Comparison of ENCODE assay signal across 17 cellular contexts in the genomic region with DNA sequence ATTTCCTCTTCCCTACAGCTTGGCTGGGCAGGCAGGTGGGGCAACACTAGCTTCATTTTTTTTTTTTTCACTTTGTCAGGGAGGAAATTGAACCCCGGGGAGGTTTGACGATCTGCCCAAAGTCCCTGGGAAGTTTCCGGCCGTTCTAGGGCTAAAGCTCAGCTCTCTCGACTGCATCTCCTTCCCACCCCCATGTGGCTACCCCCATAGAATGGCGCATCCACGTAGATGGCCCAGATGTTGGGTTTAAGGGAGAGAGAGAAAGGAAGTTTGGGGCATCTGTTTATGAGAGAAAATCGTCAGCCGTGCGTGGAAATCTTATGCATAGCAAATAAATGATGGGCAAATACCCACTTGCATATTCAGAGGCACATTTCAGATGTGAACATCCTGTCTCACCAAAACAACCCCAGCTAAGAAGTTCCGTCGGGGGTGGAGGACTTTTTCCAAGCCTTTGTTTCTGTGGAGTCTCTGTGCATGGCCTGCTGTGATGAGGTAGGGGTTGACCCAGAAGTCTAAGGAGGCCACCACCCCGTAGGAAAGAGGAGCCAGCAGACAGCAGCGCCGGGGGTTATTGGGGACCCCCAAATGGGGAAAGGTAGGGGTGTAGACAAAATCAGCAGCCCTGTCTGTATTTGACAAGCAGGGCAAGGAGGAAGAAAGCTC. TPM values are rescaled to one million over a fixed set of nuclear protein-coding genes. Genes with fewer than 3 reads are reported as not detected.
DNase-seq lines count a peak whose midpoint lies in the region; ATAC-seq, FAIRE-seq and TF ChIP-seq lines count a peak whose summit lies in the region.
"Had no signal": no experiment of that assay in that cellular context is flagged by ENCODE, and none has a peak within 500 bp of the region (broad histone marks: within the 10 kb centered on the region; RNA-seq: fewer than 3 reads in every experiment).

No MANE protein-coding gene starts in this region.

- H3K4me2 ChIP-seq in DOHH2 (ENCODE audit: low read length) (peak overlapping the region; percentile 94), HepG2 (ENCODE audit: low read depth, low read length) (no peak overlapping the region)

- H3K4me3 ChIP-seq in DOHH2 (ENCODE audit: low read length) (peak overlapping the region; percentile 87), HepG2 (replicated peaks in 1 of 3; ENCODE audit: insufficient read depth in 1 of 3, low read depth in 2 of 3, low read length in 3 of 3) (no peak overlapping the region)
- H3K4me3 ChIP-seq: GM12878 had no signal

- no TSS peak for BruUV-seq in HepG2 (replicated peaks; lab: Mats Ljungman, UMichigan)

- DNase-seq in activated CD4-positive, alpha-beta T cell treated with anti-CD3 and anti-CD28 coated beads for 48 hours: peak; percentile 60
- DNase-seq in activated naive CD8-positive, alpha-beta T cell treated with anti-CD3 and anti-CD28 coated beads for 36 hours: peak; percentile 55
- peak; percentile 32 for DNase-seq in stimulated activated CD4-positive, alpha-beta T cell treated with anti-CD3 and anti-CD28 coated beads, Interleukin-1b, Interleukin-23, amount 100 ng/mL, for 48 hours
- DNase-seq in HepG2 (ENCODE audit: low spot score): no peak
- DNase-seq: aorta, erythroblast, GOT3, NCI-H510A, occipital lobe had no signal

- TF ChIP-seq RAD21 in HepG2 (CRISPR knock-in tag; IDR thresholded peaks at IDR 0.05): no peak

- H3K9me3 ChIP-seq in DOHH2 (ENCODE audit: control insufficient read depth, insufficient read depth, low read length): peaks cover 7% of the 10 kb centered on the region
- 0 out of 2 replicates have a peak, but pooled peaks cover 5% of the 10 kb centered on the region for H3K9me3 ChIP-seq in HepG2 (ENCODE audit: low read length)

- TF ChIP-seq CTCF in DOHH2 (IDR thresholded peaks at IDR 0.05; ENCODE audit: low read depth, low read length, poor library complexity, severe bottlenecking) (no peak), HepG2 (CRISPR knock-in tag; IDR thresholded peaks at IDR 0.05) (no peak)

- H3K4me1 Mint-ChIP-seq in activated naive CD8-positive, alpha-beta T cell treated with anti-CD3 and anti-CD28 coated beads for 36 hours: peaks cover 68% of the 10 kb centered on the region

- WGBS in HepG2 (ENCODE audit: low lambda C conversion rate): 37% methylated on average over 15 of the region's 15 CpGs

- no peaks in the 10 kb centered on the region for H3K9me2 ChIP-seq in DOHH2 (replicated peaks; ENCODE audit: control insufficient read depth, low read length)

- H3K27me3 ChIP-seq in DOHH2 (ENCODE audit: control insufficient read depth, low read length): no peaks in the 10 kb centered on the region
- H3K27me3 ChIP-seq in HepG2 (ENCODE audit: control insufficient read depth in 1 of 2, insufficient read depth in 2 of 2, low read length in 2 of 2): peaks cover 0 to 52% of the 10 kb centered on the region in 2 experiments; a peak in 2 of 5 replicates

- peak overlapping the region; percentile 97 for H3K27ac Mint-ChIP-seq in activated naive CD8-positive, alpha-beta T cell treated with anti-CD3 and anti-CD28 coated beads for 36 hours

- no peaks in the 10 kb centered on the region for H3K27me3 Mint-ChIP-seq in activated naive CD8-positive, alpha-beta T cell treated with anti-CD3 and anti-CD28 coated beads for 36 hours

- intact Hi-C loops in HepG2 (cut with micrococcal nuclease; ENCODE audit: unreplicated experiment): no loop called here

- H4K20me1 ChIP-seq in DOHH2 (ENCODE audit: control insufficient read depth, insufficient read depth, low read depth, low read length) (no peaks in the 10 kb centered on the region), HepG2 (ENCODE audit: insufficient read depth, low read length) (no peaks in the 10 kb centered on the region)

- in situ Hi-C loops in HepG2 (cut with HindIII; ENCODE audit: extremely low pct_ligation_motif_present, low pct_unique_long_range_greater_than_20kb): no loop called here

- H3K27ac ChIP-seq in DOHH2 (ENCODE audit: low read depth, low read length) (peak overlapping the region; percentile 87), HepG2 (ENCODE audit: extremely low read length, insufficient read depth, low read length) (no peak overlapping the region)
- H3K27ac ChIP-seq: C4-2B had no signal

- no peak for TF ChIP-seq POLR2A in HepG2 (IDR thresholded peaks at IDR 0.05; ENCODE audit: insufficient read depth in 1 of 2, low read depth in 2 of 2, low read length in 2 of 2)

- H3K79me2 ChIP-seq in DOHH2 (ENCODE audit: control insufficient read depth, low read length) (peaks cover 38% of the 10 kb centered on the region), HepG2 (ENCODE audit: insufficient read depth, low read length) (no peaks in the 10 kb centered on the region)

- H3K9me3 Mint-ChIP-seq in activated naive CD8-positive, alpha-beta T cell treated with anti-CD3 and anti-CD28 coated beads for 36 hours: peaks cover 10% of the 10 kb centered on the region

- peaks cover 9% of the 10 kb centered on the region for H3K36me3 ChIP-seq in DOHH2 (ENCODE audit: control insufficient read depth, low read length)
- H3K36me3 ChIP-seq in HepG2 (replicated peaks in 1 of 2; ENCODE audit: control insufficient read depth in 1 of 2, insufficient read depth in 2 of 2, low read length in 2 of 2): no peaks in the 10 kb centered on the region

- peak overlapping the region; percentile 80 for H3K4me3 Mint-ChIP-seq in activated naive CD8-positive, alpha-beta T cell treated with anti-CD3 and anti-CD28 coated beads for 36 hours

- H3K4me1 ChIP-seq in DOHH2 (ENCODE audit: control insufficient read depth, low read length) (peaks cover 95% of the 10 kb centered on the region), HepG2 (ENCODE audit: insufficient read depth, low read length) (peaks cover 15% of the 10 kb centered on the region)

- H2AFZ ChIP-seq in HepG2 (ENCODE audit: low read length): no peak overlapping the region

- peaks cover 6% of the 10 kb centered on the region for H3K36me3 Mint-ChIP-seq in activated naive CD8-positive, alpha-beta T cell treated with anti-CD3 and anti-CD28 coated beads for 36 hours

- TF ChIP-seq EP300 in HepG2 (IDR thresholded peaks at IDR 0.05; ENCODE audit: low read depth in 2 of 2, low read length in 2 of 2) (no peak), HepG2 (CRISPR knock-in tag; IDR thresholded peaks at IDR 0.05; ENCODE audit: borderline replicate concordance) (no peak)

- CTCF ChIA-PET in HepG2 (lab: Yijun Ruan, JAX; ENCODE audit: low intra/inter-chr PET ratio, low total read pairs): no interaction called here

- peaks cover 20% of the 10 kb centered on the region for H3F3A ChIP-seq in DOHH2 (ENCODE audit: control insufficient read depth, insufficient read depth)

- no peak overlapping the region for H3K9ac ChIP-seq in HepG2 (ENCODE audit: insufficient read depth, low read depth, low read length)

- ATAC-seq in HG02870 (IDR thresholded peaks at IDR 0.05; ENCODE audit: unreplicated experiment) (no peak), GM19467 (IDR thresholded peaks at IDR 0.05; ENCODE audit: unreplicated experiment) (no peak), HepG2 (no peak), GM18907 (IDR thresholded peaks at IDR 0.05; ENCODE audit: unreplicated experiment) (no peak)
- ATAC-seq: GM12878 had no signal

- POLR2A ChIA-PET in HepG2 (lab: Yijun Ruan, JAX): no interaction called here

- FAIRE-seq in HepG2 (lab: Jason Lieb, UNC): no peak
- FAIRE-seq: GM12878, islet of Langerhans had no signal

TF ChIP-seq in HepG2, 621 proteins besides CTCF, POLR2A, EP300 and RAD21 (continues in another document):
- TF ChIP-seq KDM1A (CRISPR knock-in tag; IDR thresholded peaks at IDR 0.05): no peak
- TF ChIP-seq JUN (CRISPR knock-in tag; IDR thresholded peaks at IDR 0.05): no peak
- no peak for TF ChIP-seq CREM (IDR thresholded peaks at IDR 0.05)
- TF ChIP-seq CREM (CRISPR knock-in tag; IDR thresholded peaks at IDR 0.05): no peak
- TF ChIP-seq, protein P1, sequence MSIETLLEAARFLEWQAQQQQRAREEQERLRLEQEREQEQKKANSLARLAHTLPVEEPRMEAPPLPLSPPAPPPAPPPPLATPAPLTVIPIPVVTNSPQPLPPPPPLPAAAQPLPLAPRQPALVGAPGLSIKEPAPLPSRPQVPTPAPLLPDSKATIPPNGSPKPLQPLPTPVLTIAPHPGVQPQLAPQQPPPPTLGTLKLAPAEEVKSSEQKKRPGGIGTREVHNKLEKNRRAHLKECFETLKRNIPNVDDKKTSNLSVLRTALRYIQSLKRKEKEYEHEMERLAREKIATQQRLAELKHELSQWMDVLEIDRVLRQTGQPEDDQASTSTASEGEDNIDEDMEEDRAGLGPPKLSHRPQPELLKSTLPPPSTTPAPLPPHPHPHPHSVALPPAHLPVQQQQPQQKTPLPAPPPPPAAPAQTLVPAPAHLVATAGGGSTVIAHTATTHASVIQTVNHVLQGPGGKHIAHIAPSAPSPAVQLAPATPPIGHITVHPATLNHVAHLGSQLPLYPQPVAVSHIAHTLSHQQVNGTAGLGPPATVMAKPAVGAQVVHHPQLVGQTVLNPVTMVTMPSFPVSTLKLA (IDR thresholded peaks at IDR 0.05): no peak

RNA-seq across cellular contexts. Expression of a gene that starts 40.5 kb away (rescaled TPM):
- 1 to 10 TPM; 6.5 to 6.9 TPM for total RNA-seq in activated naive CD8-positive, alpha-beta T cell treated with anti-CD3 and anti-CD28 coated beads for 36 hours
- total RNA-seq in HepG2 (2016; rRNA removed; fragmentation: Illumina TruSeq; extraction: Trizol): not detected in 2 replicates
- total RNA-seq in HepG2 (2016; cell fraction: cytosol; rRNA removed; fragmentation: Illumina TruSeq; extraction: Trizol; ENCODE audit: low read depth): not detected in 2 replicates
- not detected in 2 replicates for total RNA-seq in HepG2 (2016; cell fraction: insoluble cytoplasmic fraction; rRNA removed; fragmentation: Illumina TruSeq; extraction: Trizol)
- not detected in 2 replicates for total RNA-seq in HepG2 (2016; cell fraction: membrane; rRNA removed; fragmentation: Illumina TruSeq; extraction: Trizol)
- total RNA-seq in HepG2 (2016; cell fraction: nucleus; rRNA removed; fragmentation: Illumina TruSeq; extraction: Trizol): not detected in 2 replicates
- polyA plus RNA-seq in HepG2 (2011; rRNA removed): not detected in 2 replicates
- polyA plus RNA-seq in HepG2 (2011; cell fraction: cytosol; rRNA removed): not detected in 2 replicates
- polyA plus RNA-seq in HepG2 (2011; cell fraction: nucleus; rRNA removed): not detected in 2 replicates
- not detected in 2 replicates for polyA plus RNA-seq in HepG2 (2012)
- polyA plus RNA-seq in HepG2 (2016; cell fraction: cytosol; fragmentation: Illumina TruSeq; extraction: Trizol; ENCODE audit: low read depth): not detected in 2 replicates
- polyA plus RNA-seq in HepG2 (2016; cell fraction: insoluble cytoplasmic fraction; fragmentation: Illumina TruSeq; extraction: Trizol; ENCODE audit: low read depth): not detected in 2 replicates
- not detected in 2 replicates for polyA plus RNA-seq in HepG2 (2016; cell fraction: membrane; fragmentation: Illumina TruSeq; extraction: Trizol; ENCODE audit: low read depth)
- polyA plus RNA-seq in HepG2 (2016; cell fraction: nucleus; fragmentation: Illumina TruSeq; extraction: Trizol; ENCODE audit: insufficient read depth, low read depth): not detected in 2 replicates
- not detected in 2 replicates for polyA minus RNA-seq in HepG2 (2011; rRNA and poly(A)+ RNA removed; ENCODE audit: low replicate concordance)
- polyA minus RNA-seq in HepG2 (2011; cell fraction: cytosol; rRNA and poly(A)+ RNA removed): not detected in 2 replicates
- not detected in 2 replicates for polyA minus RNA-seq in HepG2 (2011; cell fraction: nucleus; rRNA and poly(A)+ RNA removed)
- total RNA-seq: SK-MEL-5 had no signal
